In the genomic region with DNA sequence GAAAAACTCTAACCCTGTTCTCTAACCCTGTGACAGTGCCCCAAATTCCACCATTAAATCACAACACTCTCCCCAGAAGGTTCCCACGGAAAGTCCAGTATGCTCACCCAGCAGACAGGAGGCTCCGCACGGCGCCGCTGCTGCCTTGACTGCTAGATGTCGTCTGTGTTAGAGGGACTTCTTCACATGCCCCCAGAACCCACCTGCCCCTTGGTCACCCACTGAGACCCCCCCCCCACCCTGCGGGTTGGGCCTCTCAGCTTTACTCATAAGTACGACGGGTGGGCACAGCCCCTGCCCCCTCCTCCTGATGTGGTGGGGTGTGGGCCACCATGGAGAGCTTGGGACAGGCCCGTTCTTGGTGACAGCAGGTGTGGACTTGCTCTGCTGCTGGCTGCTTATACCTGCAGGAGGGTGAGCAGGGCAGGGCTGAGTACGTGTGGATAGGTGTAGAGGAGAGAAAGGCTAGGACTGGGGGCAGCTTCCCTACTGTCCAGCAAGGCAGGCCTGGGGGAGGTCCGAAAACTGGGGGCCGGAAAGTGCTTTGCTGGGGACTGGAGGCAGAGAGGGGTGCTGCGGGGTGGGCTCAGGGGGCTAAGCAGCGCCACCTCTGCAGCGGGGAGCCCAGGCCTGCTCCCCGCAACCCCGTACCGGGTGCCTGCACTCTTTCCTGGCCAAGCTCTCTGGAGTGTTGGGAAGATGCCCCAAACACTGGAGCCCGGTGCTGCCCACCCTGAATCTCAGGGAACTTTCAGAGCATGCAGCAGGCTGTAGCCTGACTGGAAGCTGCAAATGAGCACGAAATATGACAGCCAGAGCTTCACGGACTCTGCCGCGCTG, we compare ENCODE assay signal across 26 cellular contexts. TPM values are rescaled to one million over a fixed set of nuclear protein-coding genes. Genes with fewer than 3 reads are reported as not detected.
"Had no signal": no experiment of that assay in that cellular context is flagged by ENCODE, and none has a peak within 500 bp of the region (broad histone marks: within the 10 kb centered on the region; RNA-seq: fewer than 3 reads in every experiment).

No MANE protein-coding gene starts in this region.

- H3K27ac ChIP-seq: skin epidermis, thoracic aorta, uterus had no signal

- H3K4me3 ChIP-seq: skin epidermis, thoracic aorta, uterus had no signal

- H3K4me3 Mint-ChIP-seq: activated CD8-positive, alpha-beta T cell treated with anti-CD3 and anti-CD28 coated beads for 36 hours; activated T-cell treated with anti-CD3 and anti-CD28 coated beads, Interleukin-2, amount 50 U/mL, for 4 hours; activated T-helper 17 cell treated with anti-CD3 and anti-CD28 coated beads, Interleukin-2, amount 50 U/mL, for 72 hours; naive thymus-derived CD4-positive, alpha-beta T cell; T-helper 17 cell had no signal

- H3K4me1 Mint-ChIP-seq: activated T-helper 17 cell treated with anti-CD3 and anti-CD28 coated beads, Interleukin-2, amount 50 U/mL, for 72 hours; T-helper 17 cell had no signal

- H3K27ac Mint-ChIP-seq: activated CD8-positive, alpha-beta T cell treated with anti-CD3 and anti-CD28 coated beads for 36 hours; activated T-helper 17 cell treated with anti-CD3 and anti-CD28 coated beads, Interleukin-2, amount 50 U/mL, for 72 hours; naive thymus-derived CD4-positive, alpha-beta T cell; progenitor cell of endocrine pancreas; T-helper 17 cell had no signal

- H3K9me3 Mint-ChIP-seq: activated CD8-positive, alpha-beta T cell treated with anti-CD3 and anti-CD28 coated beads for 36 hours; activated T-cell treated with anti-CD3 and anti-CD28 coated beads, Interleukin-2, amount 50 U/mL, for 4 hours; activated T-helper 17 cell treated with anti-CD3 and anti-CD28 coated beads, Interleukin-2, amount 50 U/mL, for 72 hours had no signal

- H3K4me1 ChIP-seq: uterus had no signal

- FAIRE-seq: astrocyte, endothelial cell of umbilical vein, islet of Langerhans had no signal

- DNase-seq: activated CD4-positive, alpha-beta T cell treated with anti-CD3 and anti-CD28 coated beads for 1 hour; activated CD4-positive, alpha-beta T cell treated with anti-CD3 and anti-CD28 coated beads, Interleukin-2, amount 50 U/mL, for 1 hour; activated CD8-positive, alpha-beta T cell treated with anti-CD3 and anti-CD28 coated beads for 36 hours; activated gamma-delta T cell treated with Interleukin-2 at 50 U/mL for 16 hours; activated naive CD4-positive, alpha-beta T cell treated with anti-CD3 and anti-CD28 coated beads, Interleukin-2, amount 50 U/mL, for 16 hours; activated T-cell treated with anti-CD3 and anti-CD28 coated beads, Interleukin-2, amount 50 U/mL, for 4 hours; amniotic stem cell; caudate nucleus; foreskin fibroblast; mammary epithelial cell; naive thymus-derived CD4-positive, alpha-beta T cell; stimulated activated CD4-positive, alpha-beta T cell treated with anti-CD3 and anti-CD28 coated beads, Interleukin-12 subunit alpha, Interleukin-12 subunit beta, amount 100 ng/mL, for 4 hours; stimulated activated CD4-positive, alpha-beta T cell treated with anti-CD3 and anti-CD28 coated beads, Interleukin-4, amount 100 ng/mL, for 1 hour; stimulated activated naive CD8-positive, alpha-beta T cell treated with anti-CD3 and anti-CD28 coated beads, Interleukin-15, Interleukin-2, amounts not matched to agents 100 U/mL and 50 U/mL, for 24 hours; T-helper 17 cell; T1000; trophoblast cell; uterus had no signal

- ATAC-seq: activated CD8-positive, alpha-beta T cell treated with anti-CD3 and anti-CD28 coated beads for 36 hours; activated T-cell treated with anti-CD3 and anti-CD28 coated beads, Interleukin-2, amount 50 U/mL, for 4 hours; activated T-helper 17 cell treated with anti-CD3 and anti-CD28 coated beads, Interleukin-2, amount 50 U/mL, for 72 hours; naive thymus-derived CD4-positive, alpha-beta T cell; sciatic nerve; stimulated activated naive CD8-positive, alpha-beta T cell treated with anti-CD3 and anti-CD28 coated beads, Interleukin-15, Interleukin-2, amounts not matched to agents 100 U/mL and 50 U/mL, for 24 hours; T-helper 17 cell had no signal

- H3K36me3 ChIP-seq: thoracic aorta, uterus had no signal

- H3K27me3 ChIP-seq: uterus had no signal

- H3K36me3 Mint-ChIP-seq: naive thymus-derived CD4-positive, alpha-beta T cell had no signal

- H3K9me3 ChIP-seq: thoracic aorta, uterus had no signal

RNA-seq across cellular contexts. Expression of gene OLFM1, which starts 57.4 kb away (rescaled TPM):
- total RNA-seq: activated CD8-positive, alpha-beta T cell treated with anti-CD3 and anti-CD28 coated beads for 36 hours; T-helper 17 cell had no signal
- polyA plus RNA-seq: naive thymus-derived CD4-positive, alpha-beta T cell had no signal
